ENCODE assay signal across 10 cellular contexts in the genomic region with DNA sequence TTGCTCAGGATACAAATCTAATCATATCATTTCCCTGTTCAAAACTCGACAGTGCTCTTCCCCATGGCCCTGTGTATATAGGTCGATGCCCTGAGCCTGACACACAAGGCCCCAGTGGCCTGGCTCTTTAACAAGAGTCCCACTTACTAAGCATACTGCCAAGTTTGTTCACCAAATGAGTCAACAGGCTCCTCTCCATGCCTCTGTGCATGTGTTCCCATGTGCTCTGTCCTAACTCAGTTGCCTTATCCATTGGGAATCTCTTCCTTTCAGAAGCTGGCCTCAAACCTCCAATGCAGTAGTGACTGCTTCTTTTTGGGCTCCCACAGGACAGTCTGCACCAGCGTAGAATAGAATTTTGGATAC. TPM values are rescaled to one million over a fixed set of nuclear protein-coding genes. Genes with fewer than 3 reads are reported as not detected.
DNase-seq lines count a peak whose midpoint lies in the region; ATAC-seq and TF ChIP-seq lines count a peak whose summit lies in the region.
"Had no signal": no experiment of that assay in that cellular context is flagged by ENCODE, and none has a peak within 500 bp of the region (broad histone marks: within the 10 kb centered on the region; RNA-seq: fewer than 3 reads in every experiment).

No MANE protein-coding gene starts in this region.

- CTCF ChIA-PET in GM10248 (lab: Yijun Ruan, JAX) (interaction anchor here (1.1 to 1.2 kb wide), 2 partner anchors 12 to 14 kb away, joined by 3 read pairs; no protein-coding TSS in a partner anchor), A673 (lab: Charles Lee) (no interaction called here)

- peak; percentile 31 for DNase-seq in AG10803 (ENCODE audit: low read depth)
- peak; percentile 38 for DNase-seq in RPMI8226
- DNase-seq in left ventricle myocardium inferior = no peak
- DNase-seq in middle frontal gyrus (ENCODE audit: extremely low spot score, low spot score) = no peak
- DNase-seq in NCI-H526 treated with DMSO at 0.1 percent for 48 hours (lab: John Stamatoyannopoulos, UW) = no peak
- no peak for DNase-seq in GM10248 (ENCODE audit: extremely low spot score)
- DNase-seq in A673 (ENCODE audit: low spot score) = no peak
- DNase-seq: activated CD4-positive, CD25-positive, alpha-beta regulatory T cell treated with anti-CD3 and anti-CD28 coated beads, Interleukin-2, amount 50 U/mL, for 72 hours; tibial artery had no signal

- H3K4me3 ChIP-seq in AG10803 (ENCODE audit: low read length) = no peak overlapping the region
- no peak overlapping the region for H3K4me3 ChIP-seq in left ventricle myocardium inferior
- H3K4me3 ChIP-seq in A673 (ENCODE audit: low read depth, low read length, poor library complexity, severe bottlenecking) = no peak overlapping the region
- H3K4me3 ChIP-seq: tibial artery had no signal

- H3K9me3 ChIP-seq in left ventricle myocardium inferior (replicated peaks) (no peaks in the 10 kb centered on the region), A673 (ENCODE audit: low read depth, low read length, poor library complexity, severe bottlenecking) (no peaks in the 10 kb centered on the region)
- H3K9me3 ChIP-seq: tibial artery had no signal

- POLR2A ChIA-PET in GM10248 (lab: Yijun Ruan, JAX) = no interaction called here
- POLR2A ChIA-PET in A673 (lab: Charles Lee; ENCODE audit: low non-redundant PET) = no interaction called here

- TF ChIP-seq CTCF in AG10803 (conservative IDR thresholded peaks at IDR 0.05; ENCODE audit: low read length) = no peak
- no peak for TF ChIP-seq CTCF in left ventricle myocardium inferior (IDR thresholded peaks at IDR 0.05; ENCODE audit: borderline replicate concordance)
- TF ChIP-seq CTCF in GM10248 (IDR thresholded peaks at IDR 0.05; ENCODE audit: control extremely low read depth, extremely low read depth, low read depth, missing control alignments) = no peak
- no peak for TF ChIP-seq CTCF in A673 (conservative IDR thresholded peaks at IDR 0.05; ENCODE audit: low read depth, low read length)

- H3K27me3 ChIP-seq in left ventricle myocardium inferior (ENCODE audit: low read depth) = no peaks in the 10 kb centered on the region
- H3K27me3 ChIP-seq in A673 (replicated peaks; ENCODE audit: insufficient read depth, low read depth, low read length, poor library complexity) = no peaks in the 10 kb centered on the region
- H3K27me3 ChIP-seq: tibial artery had no signal

- H3K4me1 ChIP-seq in left ventricle myocardium inferior = peaks cover 19% of the 10 kb centered on the region
- H3K4me1 ChIP-seq in A673 (ENCODE audit: insufficient read depth, low read length, poor library complexity, severe bottlenecking) = no peaks in the 10 kb centered on the region
- H3K4me1 ChIP-seq: tibial artery had no signal

- no peaks in the 10 kb centered on the region for H3K36me3 ChIP-seq in left ventricle myocardium inferior
- H3K36me3 ChIP-seq in A673 (ENCODE audit: insufficient read depth, low read length, poor library complexity, severe bottlenecking) = no peaks in the 10 kb centered on the region
- H3K36me3 ChIP-seq: tibial artery had no signal

- BruUV-seq in A673 (replicated peaks; lab: Mats Ljungman, UMichigan) = no TSS peak

- peak overlapping the region; percentile 51 for H3K27ac ChIP-seq in left ventricle myocardium inferior (replicated peaks)
- H3K27ac ChIP-seq in A673 (ENCODE audit: low read depth, low read length, poor library complexity, severe bottlenecking) = no peak overlapping the region
- H3K27ac ChIP-seq: tibial artery had no signal

- intact Hi-C loops in left ventricle myocardium inferior (cut with micrococcal nuclease) (no loop called here), A673 (cut with micrococcal nuclease; ENCODE audit: unreplicated experiment) (no loop called here)

- ATAC-seq in GM18867 (IDR thresholded peaks at IDR 0.05; ENCODE audit: unreplicated experiment) = peak; percentile 25

RNA-seq across cellular contexts. Expression of a gene that starts 18.9 kb away (rescaled TPM):
- total RNA-seq in left ventricle myocardium inferior (not detected), A673 (2021) (not detected in 2 replicates)

RNA-seq across cellular contexts. Expression of a gene that starts 59.0 kb away (rescaled TPM):
- total RNA-seq in left ventricle myocardium inferior (1.4 TPM), A673 (2021) (1.8 and 3.0 TPM in 2 replicates)

Comparison
In these comparisons a context has a peak if more than half of its experiments do, and no peak if none do; other contexts are left out.
1. DNase-seq: peak in AG10803 (single experiment) and RPMI8226 (single experiment); none in left ventricle myocardium inferior (single experiment), middle frontal gyrus (single experiment), NCI-H526 treated with DMSO at 0.1 percent for 48 hours (single experiment), GM10248 (single experiment) and A673 (single experiment).